In the genomic region with DNA sequence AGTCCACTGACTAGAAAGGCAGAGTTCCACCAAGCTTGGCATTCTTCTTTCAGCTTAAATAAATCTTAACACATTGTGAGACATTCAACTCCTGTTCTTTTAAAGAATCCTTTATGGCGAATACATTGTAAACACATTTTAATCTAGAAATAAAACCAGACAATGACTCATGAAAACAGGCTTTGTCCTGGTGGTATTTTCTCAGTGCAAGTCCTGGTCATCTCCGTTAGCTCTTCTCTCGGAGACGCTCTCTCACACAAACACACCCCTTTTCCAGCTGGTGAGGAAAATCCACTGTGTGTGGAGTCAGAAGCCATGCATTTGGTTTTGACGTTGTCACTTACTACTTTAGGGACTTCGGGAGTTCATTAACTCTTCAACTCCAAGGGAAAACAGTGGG, we compare ENCODE assay signal across 2 cellular contexts.
TF ChIP-seq lines count a peak whose summit lies in the region.

No MANE protein-coding gene starts in this region.

TF ChIP-seq in IMR-90, 13 proteins besides CTCF, POLR2A, EP300 and RAD21 (continued from another document):
- TF ChIP-seq NFE2L2 (IDR thresholded peaks at IDR 0.05; ENCODE audit: low read depth, low read length) (peak; percentile 63; the same call in 1 of the 2 replicates), RFX5 (IDR thresholded peaks at IDR 0.05; ENCODE audit: low read depth, low read length) (no peak), FOS (IDR thresholded peaks at IDR 0.05; ENCODE audit: low read depth, low read length) (peak; percentile 77), MAFK (IDR thresholded peaks at IDR 0.05; ENCODE audit: low read depth, low read length) (no peak), CHD1 (IDR thresholded peaks at IDR 0.05; ENCODE audit: low read depth, low read length) (no peak), RCOR1 (IDR thresholded peaks at IDR 0.05; ENCODE audit: insufficient replicate concordance, low read length) (no peak), BHLHE40 (IDR thresholded peaks at IDR 0.05; ENCODE audit: low read depth, low read length) (no peak), SMC3 (IDR thresholded peaks at IDR 0.05; ENCODE audit: low read depth, low read length) (no peak), CEBPB (IDR thresholded peaks at IDR 0.05; ENCODE audit: low read depth, low read length) (no peak)
- TF ChIP-seq, protein P1, sequence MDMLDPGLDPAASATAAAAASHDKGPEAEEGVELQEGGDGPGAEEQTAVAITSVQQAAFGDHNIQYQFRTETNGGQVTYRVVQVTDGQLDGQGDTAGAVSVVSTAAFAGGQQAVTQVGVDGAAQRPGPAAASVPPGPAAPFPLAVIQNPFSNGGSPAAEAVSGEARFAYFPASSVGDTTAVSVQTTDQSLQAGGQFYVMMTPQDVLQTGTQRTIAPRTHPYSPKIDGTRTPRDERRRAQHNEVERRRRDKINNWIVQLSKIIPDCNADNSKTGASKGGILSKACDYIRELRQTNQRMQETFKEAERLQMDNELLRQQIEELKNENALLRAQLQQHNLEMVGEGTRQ (IDR thresholded peaks at IDR 0.05; ENCODE audit: low read depth, low read length) = no peak
- TF ChIP-seq, protein P2, sequence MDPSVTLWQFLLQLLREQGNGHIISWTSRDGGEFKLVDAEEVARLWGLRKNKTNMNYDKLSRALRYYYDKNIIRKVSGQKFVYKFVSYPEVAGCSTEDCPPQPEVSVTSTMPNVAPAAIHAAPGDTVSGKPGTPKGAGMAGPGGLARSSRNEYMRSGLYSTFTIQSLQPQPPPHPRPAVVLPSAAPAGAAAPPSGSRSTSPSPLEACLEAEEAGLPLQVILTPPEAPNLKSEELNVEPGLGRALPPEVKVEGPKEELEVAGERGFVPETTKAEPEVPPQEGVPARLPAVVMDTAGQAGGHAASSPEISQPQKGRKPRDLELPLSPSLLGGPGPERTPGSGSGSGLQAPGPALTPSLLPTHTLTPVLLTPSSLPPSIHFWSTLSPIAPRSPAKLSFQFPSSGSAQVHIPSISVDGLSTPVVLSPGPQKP (IDR thresholded peaks at IDR 0.05; ENCODE audit: borderline replicate concordance, low read depth, low read length) = no peak

TF ChIP-seq in GM23338, 12 proteins besides CTCF, POLR2A, EP300 and RAD21:
- TF ChIP-seq, protein P3, sequence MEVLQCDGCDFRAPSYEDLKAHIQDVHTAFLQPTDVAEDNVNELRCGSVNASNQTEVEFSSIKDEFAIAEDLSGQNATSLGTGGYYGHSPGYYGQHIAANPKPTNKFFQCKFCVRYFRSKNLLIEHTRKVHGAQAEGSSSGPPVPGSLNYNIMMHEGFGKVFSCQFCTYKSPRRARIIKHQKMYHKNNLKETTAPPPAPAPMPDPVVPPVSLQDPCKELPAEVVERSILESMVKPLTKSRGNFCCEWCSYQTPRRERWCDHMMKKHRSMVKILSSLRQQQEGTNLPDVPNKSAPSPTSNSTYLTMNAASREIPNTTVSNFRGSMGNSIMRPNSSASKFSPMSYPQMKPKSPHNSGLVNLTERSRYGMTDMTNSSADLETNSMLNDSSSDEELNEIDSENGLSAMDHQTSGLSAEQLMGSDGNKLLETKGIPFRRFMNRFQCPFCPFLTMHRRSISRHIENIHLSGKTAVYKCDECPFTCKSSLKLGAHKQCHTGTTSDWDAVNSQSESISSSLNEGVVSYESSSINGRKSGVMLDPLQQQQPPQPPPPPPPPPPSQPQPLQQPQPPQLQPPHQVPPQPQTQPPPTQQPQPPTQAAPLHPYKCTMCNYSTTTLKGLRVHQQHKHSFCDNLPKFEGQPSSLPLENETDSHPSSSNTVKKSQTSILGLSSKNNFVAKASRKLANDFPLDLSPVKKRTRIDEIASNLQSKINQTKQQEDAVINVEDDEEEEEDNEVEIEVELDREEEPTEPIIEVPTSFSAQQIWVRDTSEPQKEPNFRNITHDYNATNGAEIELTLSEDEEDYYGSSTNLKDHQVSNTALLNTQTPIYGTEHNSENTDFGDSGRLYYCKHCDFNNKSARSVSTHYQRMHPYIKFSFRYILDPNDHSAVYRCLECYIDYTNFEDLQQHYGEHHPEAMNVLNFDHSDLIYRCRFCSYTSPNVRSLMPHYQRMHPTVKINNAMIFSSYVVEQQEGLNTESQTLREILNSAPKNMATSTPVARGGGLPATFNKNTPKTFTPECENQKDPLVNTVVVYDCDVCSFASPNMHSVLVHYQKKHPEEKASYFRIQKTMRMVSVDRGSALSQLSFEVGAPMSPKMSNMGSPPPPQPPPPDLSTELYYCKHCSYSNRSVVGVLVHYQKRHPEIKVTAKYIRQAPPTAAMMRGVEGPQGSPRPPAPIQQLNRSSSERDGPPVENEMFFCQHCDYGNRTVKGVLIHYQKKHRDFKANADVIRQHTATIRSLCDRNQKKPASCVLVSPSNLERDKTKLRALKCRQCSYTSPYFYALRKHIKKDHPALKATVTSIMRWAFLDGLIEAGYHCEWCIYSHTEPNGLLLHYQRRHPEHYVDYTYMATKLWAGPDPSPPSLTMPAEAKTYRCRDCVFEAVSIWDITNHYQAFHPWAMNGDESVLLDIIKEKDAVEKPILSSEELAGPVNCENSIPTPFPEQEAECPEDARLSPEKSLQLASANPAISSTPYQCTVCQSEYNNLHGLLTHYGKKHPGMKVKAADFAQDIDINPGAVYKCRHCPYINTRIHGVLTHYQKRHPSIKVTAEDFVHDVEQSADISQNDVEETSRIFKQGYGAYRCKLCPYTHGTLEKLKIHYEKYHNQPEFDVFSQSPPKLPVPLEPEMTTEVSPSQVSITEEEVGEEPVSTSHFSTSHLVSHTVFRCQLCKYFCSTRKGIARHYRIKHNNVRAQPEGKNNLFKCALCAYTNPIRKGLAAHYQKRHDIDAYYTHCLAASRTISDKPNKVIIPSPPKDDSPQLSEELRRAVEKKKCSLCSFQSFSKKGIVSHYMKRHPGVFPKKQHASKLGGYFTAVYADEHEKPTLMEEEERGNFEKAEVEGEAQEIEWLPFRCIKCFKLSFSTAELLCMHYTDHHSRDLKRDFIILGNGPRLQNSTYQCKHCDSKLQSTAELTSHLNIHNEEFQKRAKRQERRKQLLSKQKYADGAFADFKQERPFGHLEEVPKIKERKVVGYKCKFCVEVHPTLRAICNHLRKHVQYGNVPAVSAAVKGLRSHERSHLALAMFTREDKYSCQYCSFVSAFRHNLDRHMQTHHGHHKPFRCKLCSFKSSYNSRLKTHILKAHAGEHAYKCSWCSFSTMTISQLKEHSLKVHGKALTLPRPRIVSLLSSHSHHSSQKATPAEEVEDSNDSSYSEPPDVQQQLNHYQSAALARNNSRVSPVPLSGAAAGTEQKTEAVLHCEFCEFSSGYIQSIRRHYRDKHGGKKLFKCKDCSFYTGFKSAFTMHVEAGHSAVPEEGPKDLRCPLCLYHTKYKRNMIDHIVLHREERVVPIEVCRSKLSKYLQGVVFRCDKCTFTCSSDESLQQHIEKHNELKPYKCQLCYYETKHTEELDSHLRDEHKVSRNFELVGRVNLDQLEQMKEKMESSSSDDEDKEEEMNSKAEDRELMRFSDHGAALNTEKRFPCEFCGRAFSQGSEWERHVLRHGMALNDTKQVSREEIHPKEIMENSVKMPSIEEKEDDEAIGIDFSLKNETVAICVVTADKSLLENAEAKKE (CRISPR knock-in tag; IDR thresholded peaks at IDR 0.05) = no peak
- TF ChIP-seq CREB1 (CRISPR knock-in tag; IDR thresholded peaks at IDR 0.05; ENCODE audit: low read depth) = no peak
- no peak for TF ChIP-seq EZH2phosphoT487 (IDR thresholded peaks at IDR 0.05; ENCODE audit: unreplicated experiment)
- TF ChIP-seq, protein P4, sequence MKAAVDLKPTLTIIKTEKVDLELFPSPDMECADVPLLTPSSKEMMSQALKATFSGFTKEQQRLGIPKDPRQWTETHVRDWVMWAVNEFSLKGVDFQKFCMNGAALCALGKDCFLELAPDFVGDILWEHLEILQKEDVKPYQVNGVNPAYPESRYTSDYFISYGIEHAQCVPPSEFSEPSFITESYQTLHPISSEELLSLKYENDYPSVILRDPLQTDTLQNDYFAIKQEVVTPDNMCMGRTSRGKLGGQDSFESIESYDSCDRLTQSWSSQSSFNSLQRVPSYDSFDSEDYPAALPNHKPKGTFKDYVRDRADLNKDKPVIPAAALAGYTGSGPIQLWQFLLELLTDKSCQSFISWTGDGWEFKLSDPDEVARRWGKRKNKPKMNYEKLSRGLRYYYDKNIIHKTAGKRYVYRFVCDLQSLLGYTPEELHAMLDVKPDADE (IDR thresholded peaks at IDR 0.05) = no peak
TF ChIP-seq in GM23338: peak in this region for 0.
